21 cellular contexts compared by ENCODE assay signal in the genomic region with DNA sequence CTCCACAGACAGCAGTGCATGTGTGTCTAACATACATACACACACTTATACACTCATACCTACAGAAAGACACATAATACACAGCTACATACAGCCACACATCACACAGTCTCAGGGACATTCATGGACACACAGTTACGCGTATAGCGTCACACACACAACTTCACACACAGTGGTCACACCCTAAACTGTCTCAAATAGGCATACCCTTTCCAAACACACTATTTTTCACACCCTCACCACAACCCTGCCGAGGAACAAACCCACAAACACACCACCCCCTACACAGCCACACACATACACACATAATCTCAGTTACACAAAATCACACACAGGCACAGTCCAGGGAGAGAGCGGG. TPM values are rescaled to one million over a fixed set of nuclear protein-coding genes. Genes with fewer than 3 reads are reported as not detected.
DNase-seq lines count a peak whose midpoint lies in the region; ATAC-seq and TF ChIP-seq lines count a peak whose summit lies in the region.
"Had no signal": no experiment of that assay in that cellular context is flagged by ENCODE, and none has a peak within 500 bp of the region (broad histone marks: within the 10 kb centered on the region; RNA-seq: fewer than 3 reads in every experiment).

No MANE protein-coding gene starts in this region.

- H3K4ac ChIP-seq in neuronal stem cell (ENCODE audit: low read length): no peak overlapping the region

- no peak overlapping the region for H4K8ac ChIP-seq in neuronal stem cell (ENCODE audit: low read depth, low read length)

- no peak for TF ChIP-seq CTCF in DND-41 (IDR thresholded peaks at IDR 0.05; ENCODE audit: borderline replicate concordance, extremely low read depth, low read length, poor library complexity, severe bottlenecking)

- H3K4me2 ChIP-seq in DND-41 (ENCODE audit: insufficient read depth, low read length) (no peak overlapping the region), neuronal stem cell (ENCODE audit: insufficient read depth, low read length, poor library complexity, severe bottlenecking) (no peak overlapping the region)

- ATAC-seq in DND-41 (ENCODE audit: insufficient read depth, low read depth): 0 out of 3 replicates have a peak, but pooled peaks have one; percentile 6

- no peak overlapping the region for H2AFZ ChIP-seq in DND-41 (ENCODE audit: low read depth, low read length)
- H2AFZ ChIP-seq in neuronal stem cell (ENCODE audit: low read length): no peak overlapping the region

- H3K4me3 ChIP-seq in DND-41 (ENCODE audit: low read depth in 1 of 2, low read length in 2 of 2): no peak overlapping the region
- H3K4me3 ChIP-seq in NT2/D1 (ENCODE audit: insufficient read length, low read depth): no peak overlapping the region
- H3K4me3 ChIP-seq in iPS-20b (ENCODE audit: low read length): 0 out of 2 replicates have a peak overlapping the region, but pooled peaks have one; percentile 23
- no peak overlapping the region for H3K4me3 ChIP-seq in neuronal stem cell (ENCODE audit: low read length in 2 of 2)
- H3K4me3 ChIP-seq: adrenal gland, GM12878, lung, stomach, thyroid gland had no signal

- H3K27ac ChIP-seq in DND-41 (ENCODE audit: low read length) (no peak overlapping the region), iPS-20b (ENCODE audit: low read length) (no peak overlapping the region), neuronal stem cell (replicated peaks; ENCODE audit: low read length) (no peak overlapping the region)
- H3K27ac ChIP-seq: adrenal gland, brain microvascular endothelial cell, stomach, thyroid gland, VCaP had no signal

- WGBS in neuronal stem cell (ENCODE audit: extremely low coverage in 2 of 2, insufficient read length in 2 of 2, insufficient replicate concordance in 1 of 2), 2 donors: 100% methylated on average over 1 of the region's 5 CpGs; no CpG with 5 or more reads in 1 of the 2 donors

- H2BK5ac ChIP-seq in neuronal stem cell (ENCODE audit: low read length): no peak overlapping the region

- peaks cover 12% of the 10 kb centered on the region for H3K27me3 ChIP-seq in DND-41 (ENCODE audit: insufficient read depth, low read length, poor library complexity)
- peaks cover 20% of the 10 kb centered on the region for H3K27me3 ChIP-seq in NT2/D1 (ENCODE audit: insufficient read depth, insufficient read length)
- H3K27me3 ChIP-seq in iPS-20b (ENCODE audit: insufficient read depth, low read length): peaks cover 27% of the 10 kb centered on the region; the same call in 1 of the 2 replicates
- peaks cover 0 to 66% (median 0%) of the 10 kb centered on the region in 3 experiments for H3K27me3 ChIP-seq in neuronal stem cell (ENCODE audit: control insufficient read depth in 3 of 3, insufficient read depth in 3 of 3, low read depth in 1 of 3, low read length in 3 of 3)
- H3K27me3 ChIP-seq: thyroid gland had no signal

- H3K14ac ChIP-seq in neuronal stem cell (ENCODE audit: low read length): no peak overlapping the region

- H4K20me1 ChIP-seq in DND-41 (ENCODE audit: insufficient read depth, low read length): peaks cover 5% of the 10 kb centered on the region; the same call in 1 of the 2 replicates

- H2BK15ac ChIP-seq in neuronal stem cell (ENCODE audit: low read length): no peak overlapping the region

- H3K18ac ChIP-seq in neuronal stem cell (ENCODE audit: low read length): peak overlapping the region; percentile 13

- H2AK5ac ChIP-seq in neuronal stem cell (ENCODE audit: low read depth, low read length): peak overlapping the region; percentile 12

- H3K9ac ChIP-seq in DND-41 (ENCODE audit: low read depth, low read length) (no peak overlapping the region), NT2/D1 (ENCODE audit: insufficient read length, low read depth) (peak overlapping the region; percentile 2), iPS-20b (ENCODE audit: low read depth, low read length) (no peak overlapping the region), neuronal stem cell (ENCODE audit: low read depth, low read length, poor library complexity) (no peak overlapping the region)

- peak overlapping the region; percentile 3 for H4K91ac ChIP-seq in neuronal stem cell (ENCODE audit: low read depth, low read length, poor library complexity)

- no peaks in the 10 kb centered on the region for H3K79me1 ChIP-seq in neuronal stem cell (ENCODE audit: low read depth, low read length)

- POLR2A ChIA-PET in HEK293T (lab: Yijun Ruan, JAX): interaction anchor here (0.6 kb wide), 1 partner anchor 494 kb away, joined by 3 read pairs; no protein-coding TSS in a partner anchor

- H3K23ac ChIP-seq in neuronal stem cell (ENCODE audit: low read depth, low read length, poor library complexity): no peak overlapping the region

- H3K9me3 ChIP-seq in DND-41 (ENCODE audit: insufficient read depth, low read length, severe bottlenecking) (no peaks in the 10 kb centered on the region), NT2/D1 (ENCODE audit: insufficient read depth, low read length) (peaks cover 5% of the 10 kb centered on the region; the same call in 1 of the 2 replicates), iPS-20b (ENCODE audit: insufficient read depth, low read depth, low read length) (no peaks in the 10 kb centered on the region), neuronal stem cell (replicated peaks in 1 of 2; ENCODE audit: control insufficient read depth in 2 of 2, insufficient read depth in 1 of 2, low read depth in 1 of 2, low read length in 2 of 2) (no peaks in the 10 kb centered on the region)
- H3K9me3 ChIP-seq: adrenal gland, stomach, thyroid gland had no signal

- no peaks in the 10 kb centered on the region for H3K36me3 ChIP-seq in DND-41 (ENCODE audit: insufficient read depth, low read length)
- no peaks in the 10 kb centered on the region for H3K36me3 ChIP-seq in NT2/D1 (ENCODE audit: insufficient read depth, insufficient read length, low read length)
- no peaks in the 10 kb centered on the region for H3K36me3 ChIP-seq in iPS-20b (ENCODE audit: insufficient read depth, low read depth, low read length)
- no peaks in the 10 kb centered on the region for H3K36me3 ChIP-seq in neuronal stem cell (replicated peaks in 1 of 2; ENCODE audit: control insufficient read depth in 2 of 2, insufficient read depth in 2 of 2, low read length in 2 of 2)
- H3K36me3 ChIP-seq: adrenal gland, brain microvascular endothelial cell, stomach, thyroid gland had no signal

- H3K4me1 ChIP-seq in DND-41 (ENCODE audit: insufficient read depth, low read length) (no peaks in the 10 kb centered on the region), NT2/D1 (ENCODE audit: insufficient read depth, insufficient read length) (peaks cover 29% of the 10 kb centered on the region), iPS-20b (ENCODE audit: insufficient read depth, low read length) (peaks cover 20% of the 10 kb centered on the region), neuronal stem cell (ENCODE audit: control insufficient read depth in 2 of 2, insufficient read depth in 1 of 2, low read depth in 1 of 2, low read length in 2 of 2) (peaks cover 14 to 25% of the 10 kb centered on the region in 2 donors)
- H3K4me1 ChIP-seq: adrenal gland, thyroid gland had no signal

- no peaks in the 10 kb centered on the region for H3K79me2 ChIP-seq in DND-41 (ENCODE audit: insufficient read depth, low read length)

- H2BK120ac ChIP-seq in neuronal stem cell (ENCODE audit: low read depth, low read length): no peak overlapping the region

- peak overlapping the region; percentile 26 for H2BK12ac ChIP-seq in neuronal stem cell (ENCODE audit: low read length)

- DNase-seq in DND-41 (no peak), NT2/D1 (ENCODE audit: low read depth, low spot score) (no peak), neuronal stem cell (ENCODE audit: low spot score) (no peak), DMS53 treated with DMSO at 0.1 percent for 48 hours (lab: John Stamatoyannopoulos, UW; ENCODE audit: unreplicated experiment) (no peak), OCI-M1 (lab: John Stamatoyannopoulos, UW) (no peak), HEK293T (ENCODE audit: extremely low spot score) (no peak)
- DNase-seq: activated CD4-positive, alpha-beta T cell treated with anti-CD3 and anti-CD28 coated beads, Interleukin-2, amount 10 ng/mL, durations not matched to agents 7 days and 5 days; activated gamma-delta T cell treated with Interleukin-2 at 50 U/mL for 16 hours; activated T-cell treated with anti-CD3 and anti-CD28 coated beads, Interleukin-2, amount 50 U/mL, for 24 hours; adrenal gland; brain microvascular endothelial cell; Calu3; effector CD8-positive, alpha-beta T cell; erythroblast; stomach had no signal

- CTCF ChIA-PET in HEK293T (lab: Yijun Ruan, JAX): no interaction called here

TF ChIP-seq in HEK293T, 16 proteins besides CTCF, POLR2A, EP300 and RAD21:
- TF ChIP-seq HDGF (IDR thresholded peaks at IDR 0.05; ENCODE audit: borderline replicate concordance): no peak
- TF ChIP-seq LEF1 (IDR thresholded peaks at IDR 0.05; ENCODE audit: borderline replicate concordance): no peak
- no peak for TF ChIP-seq CTBP1 (IDR thresholded peaks at IDR 0.05; ENCODE audit: borderline replicate concordance)
- TF ChIP-seq FOXM1 (IDR thresholded peaks at IDR 0.05; ENCODE audit: borderline replicate concordance): no peak
- no peak for TF ChIP-seq ZNF384 (IDR thresholded peaks at IDR 0.05)
- no peak for TF ChIP-seq SUZ12 (IDR thresholded peaks at IDR 0.05)
- no peak for TF ChIP-seq ARNT (IDR thresholded peaks at IDR 0.05)
- no peak for TF ChIP-seq NFRKB (IDR thresholded peaks at IDR 0.05)
- TF ChIP-seq TARDBP (IDR thresholded peaks at IDR 0.05): no peak
- no peak for TF ChIP-seq FOXK2 (IDR thresholded peaks at IDR 0.05)
- TF ChIP-seq L3MBTL2 (conservative IDR thresholded peaks at IDR 0.05): no peak
- TF ChIP-seq BHLHE40 (IDR thresholded peaks at IDR 0.05; ENCODE audit: borderline replicate concordance): no peak
- TF ChIP-seq, protein P1, sequence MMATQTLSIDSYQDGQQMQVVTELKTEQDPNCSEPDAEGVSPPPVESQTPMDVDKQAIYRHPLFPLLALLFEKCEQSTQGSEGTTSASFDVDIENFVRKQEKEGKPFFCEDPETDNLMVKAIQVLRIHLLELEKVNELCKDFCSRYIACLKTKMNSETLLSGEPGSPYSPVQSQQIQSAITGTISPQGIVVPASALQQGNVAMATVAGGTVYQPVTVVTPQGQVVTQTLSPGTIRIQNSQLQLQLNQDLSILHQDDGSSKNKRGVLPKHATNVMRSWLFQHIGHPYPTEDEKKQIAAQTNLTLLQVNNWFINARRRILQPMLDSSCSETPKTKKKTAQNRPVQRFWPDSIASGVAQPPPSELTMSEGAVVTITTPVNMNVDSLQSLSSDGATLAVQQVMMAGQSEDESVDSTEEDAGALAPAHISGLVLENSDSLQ (IDR thresholded peaks at IDR 0.05): no peak
- no peak for TF ChIP-seq ELF4 (IDR thresholded peaks at IDR 0.05)
- TF ChIP-seq SP1 (IDR thresholded peaks at IDR 0.05): no peak
- no peak for TF ChIP-seq FOXA1 (IDR thresholded peaks at IDR 0.05)

RNA-seq across cellular contexts. Expression of gene FOXO6, which starts 34.3 kb away (rescaled TPM):
- polyA plus RNA-seq in neuronal stem cell (2013, experiment 1 of 2): 3.4 TPM
- polyA plus RNA-seq in neuronal stem cell (2013, experiment 2 of 2): 3.1 TPM
- polyA plus RNA-seq: AG04450 had no signal
